ENCODE assay signal across 2 cellular contexts in the genomic region with DNA sequence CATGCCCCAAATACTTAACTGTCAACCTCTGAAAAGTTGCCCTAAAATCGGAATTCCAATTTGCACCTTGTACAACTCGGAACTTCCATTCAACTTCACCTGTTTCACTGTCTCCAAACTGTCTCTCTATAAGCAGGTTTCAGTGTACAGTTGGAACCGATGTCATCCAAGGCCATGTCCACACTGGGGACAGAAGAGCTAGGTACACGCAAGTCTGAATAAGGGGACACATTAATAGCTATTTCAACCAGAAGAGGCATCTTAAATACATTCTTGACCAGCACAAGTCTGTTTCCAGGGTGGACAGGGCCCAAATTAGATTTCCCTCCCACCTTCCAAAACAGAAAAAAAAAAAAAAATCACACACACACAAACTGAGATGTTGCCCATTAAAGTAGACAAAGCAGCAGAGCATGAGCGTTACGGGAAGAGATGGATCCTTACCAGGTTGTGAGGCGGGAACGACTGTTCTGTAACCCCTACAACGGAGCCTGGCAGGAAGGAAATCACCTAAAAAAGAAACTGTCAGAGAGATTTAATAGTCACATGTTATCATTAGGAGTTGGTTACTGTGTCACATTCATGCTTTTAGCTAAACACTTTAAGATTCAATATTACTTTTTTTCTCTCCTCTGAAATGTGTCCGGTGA.
TF ChIP-seq lines count a peak whose summit lies in the region.

No MANE protein-coding gene starts in this region.

TF ChIP-seq in SK-N-SH, 30 proteins besides CTCF, POLR2A, EP300 and RAD21 (continued from another document):
- TF ChIP-seq NFIC (IDR thresholded peaks at IDR 0.05; ENCODE audit: borderline replicate concordance), result no peak
- no peak for TF ChIP-seq ELF1 (IDR thresholded peaks at IDR 0.05)
- no peak for TF ChIP-seq GATA2 (CRISPR knock-in tag; IDR thresholded peaks at IDR 0.05)
- no peak for TF ChIP-seq RXRA (IDR thresholded peaks at IDR 0.05; ENCODE audit: borderline replicate concordance, low read depth)
- TF ChIP-seq, protein P1, sequence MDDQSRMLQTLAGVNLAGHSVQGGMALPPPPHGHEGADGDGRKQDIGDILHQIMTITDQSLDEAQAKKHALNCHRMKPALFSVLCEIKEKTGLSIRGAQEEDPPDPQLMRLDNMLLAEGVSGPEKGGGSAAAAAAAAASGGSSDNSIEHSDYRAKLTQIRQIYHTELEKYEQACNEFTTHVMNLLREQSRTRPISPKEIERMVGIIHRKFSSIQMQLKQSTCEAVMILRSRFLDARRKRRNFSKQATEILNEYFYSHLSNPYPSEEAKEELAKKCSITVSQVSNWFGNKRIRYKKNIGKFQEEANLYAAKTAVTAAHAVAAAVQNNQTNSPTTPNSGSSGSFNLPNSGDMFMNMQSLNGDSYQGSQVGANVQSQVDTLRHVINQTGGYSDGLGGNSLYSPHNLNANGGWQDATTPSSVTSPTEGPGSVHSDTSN (IDR thresholded peaks at IDR 0.05), result no peak

TF ChIP-seq in SK-N-SH treated with all-trans-retinoic acid at 6 μM for 48 hours, 23 proteins besides CTCF, POLR2A, EP300 and RAD21 (continued from another document):
- TF ChIP-seq, protein P2, sequence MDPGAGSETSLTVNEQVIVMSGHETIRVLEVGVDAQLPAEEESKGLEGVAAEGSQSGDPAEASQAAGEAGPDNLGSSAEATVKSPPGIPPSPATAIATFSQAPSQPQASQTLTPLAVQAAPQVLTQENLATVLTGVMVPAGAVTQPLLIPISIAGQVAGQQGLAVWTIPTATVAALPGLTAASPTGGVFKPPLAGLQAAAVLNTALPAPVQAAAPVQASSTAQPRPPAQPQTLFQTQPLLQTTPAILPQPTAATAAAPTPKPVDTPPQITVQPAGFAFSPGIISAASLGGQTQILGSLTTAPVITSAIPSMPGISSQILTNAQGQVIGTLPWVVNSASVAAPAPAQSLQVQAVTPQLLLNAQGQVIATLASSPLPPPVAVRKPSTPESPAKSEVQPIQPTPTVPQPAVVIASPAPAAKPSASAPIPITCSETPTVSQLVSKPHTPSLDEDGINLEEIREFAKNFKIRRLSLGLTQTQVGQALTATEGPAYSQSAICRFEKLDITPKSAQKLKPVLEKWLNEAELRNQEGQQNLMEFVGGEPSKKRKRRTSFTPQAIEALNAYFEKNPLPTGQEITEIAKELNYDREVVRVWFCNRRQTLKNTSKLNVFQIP (CRISPR knock-in tag; IDR thresholded peaks at IDR 0.05; ENCODE audit: borderline replicate concordance, low read depth), result no peak
- no peak for TF ChIP-seq PATZ1 (CRISPR knock-in tag; IDR thresholded peaks at IDR 0.05; ENCODE audit: borderline replicate concordance)
- TF ChIP-seq ZNF565 (CRISPR knock-in tag; conservative IDR thresholded peaks at IDR 0.05; ENCODE audit: low read depth), result no peak
- TF ChIP-seq BACH2 (CRISPR knock-in tag; IDR thresholded peaks at IDR 0.05; ENCODE audit: borderline replicate concordance), result no peak
- no peak for TF ChIP-seq ZNF8 (CRISPR knock-in tag; IDR thresholded peaks at IDR 0.05)
